In the genomic region with DNA sequence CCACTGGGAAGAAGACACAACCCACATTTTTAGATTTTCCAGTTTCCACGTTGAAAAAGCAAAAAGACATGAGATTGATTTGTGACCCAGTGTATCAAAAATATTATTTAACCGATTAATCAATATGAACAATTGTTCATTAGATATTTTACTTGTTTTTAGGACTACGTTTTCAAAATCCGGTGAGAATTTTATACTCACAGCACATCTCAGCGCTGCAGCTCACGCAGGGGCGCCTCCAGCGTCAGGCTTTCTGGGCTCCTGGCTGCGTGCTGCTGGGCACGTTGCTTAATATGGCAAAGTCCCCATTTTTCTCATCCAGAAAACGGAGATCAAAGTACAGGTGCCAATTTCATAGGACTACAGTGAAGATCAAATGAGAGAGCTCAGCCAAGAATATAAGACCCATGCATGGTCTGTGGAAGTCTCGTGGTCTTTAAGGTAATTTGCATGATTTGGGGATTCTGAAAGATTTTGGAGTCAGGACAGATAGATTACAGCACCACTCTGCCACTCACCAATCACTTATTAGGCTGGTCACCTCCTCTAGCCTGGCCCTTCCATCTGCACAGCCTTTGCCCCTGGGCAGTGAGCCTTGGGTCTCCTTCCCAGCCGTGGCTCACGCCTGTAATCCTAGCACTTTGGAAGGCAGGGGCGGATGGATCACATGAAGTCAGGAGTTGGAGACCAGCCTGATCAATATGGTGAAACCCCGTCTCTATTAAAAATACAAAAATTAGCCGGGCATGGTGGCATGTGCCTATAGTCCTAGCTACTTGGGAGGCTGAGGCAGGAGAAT, we compare ENCODE assay signal across 8 cellular contexts. TPM values are rescaled to one million over a fixed set of nuclear protein-coding genes. Genes with fewer than 3 reads are reported as not detected.
A peak's percentile ranks its signal among the peaks of the same experiment; 100 is the strongest.
DNase-seq lines count a peak whose midpoint lies in the region; ATAC-seq and TF ChIP-seq lines count a peak whose summit lies in the region.

No MANE protein-coding gene starts in this region.

- H3K4me3 Mint-ChIP-seq in memory B cell = peak overlapping the region; percentile 97

- DNase-seq in EL = peak; percentile 55
- peak; percentile 45 for DNase-seq in NCI-H345 treated with DMSO at 0.1 percent for 48 hours (lab: John Stamatoyannopoulos, UW; ENCODE audit: unreplicated experiment)
- DNase-seq in cerebellum (ENCODE audit: low spot score) = peak; percentile 27
- DNase-seq in memory B cell (ENCODE audit: low spot score in 2 of 2) = no peak
- no peak for DNase-seq in tibial nerve (ENCODE audit: low spot score in 2 of 2)
- no peak for DNase-seq in occipital lobe (lab: John Stamatoyannopoulos, UW)
- no peak for DNase-seq in putamen (ENCODE audit: low spot score)

- H3K27ac Mint-ChIP-seq in memory B cell = peak overlapping the region; percentile 89

- TF ChIP-seq EP300 in tibial nerve (IDR thresholded peaks at IDR 0.05) = no peak

- H3K4me1 Mint-ChIP-seq in memory B cell = peaks cover 28% of the 10 kb centered on the region

- peaks cover 0 to 35% (median 22%) of the 10 kb centered on the region in 4 donors for H3K4me1 ChIP-seq in tibial nerve

- H3K4me3 ChIP-seq in tibial nerve = peak overlapping the region; percentile 58 to 78 (median 68)

- no peak for ATAC-seq in memory B cell (ENCODE audit: low read depth)
- no peak for ATAC-seq in GM21737 (IDR thresholded peaks at IDR 0.05; ENCODE audit: unreplicated experiment)

- H3K27me3 Mint-ChIP-seq in memory B cell = peaks cover 3% of the 10 kb centered on the region

- H3K36me3 Mint-ChIP-seq in memory B cell = peaks cover 2% of the 10 kb centered on the region

- WGBS in tibial nerve, 2 donors = 23% methylated on average over 17 of the region's 17 CpGs

- H3K36me3 ChIP-seq in tibial nerve = no peaks in the 10 kb centered on the region

- peak overlapping the region; percentile 24 to 88 (median 79) for H3K27ac ChIP-seq in tibial nerve

- TF ChIP-seq POLR2A in tibial nerve (IDR thresholded peaks at IDR 0.05) = no peak

- no peaks in the 10 kb centered on the region for H3K27me3 ChIP-seq in tibial nerve

- H3K9me3 Mint-ChIP-seq in memory B cell = peaks cover 1% of the 10 kb centered on the region

- no peak for TF ChIP-seq CTCF in tibial nerve (IDR thresholded peaks at IDR 0.05)

- H3K9me3 ChIP-seq in tibial nerve = no peaks in the 10 kb centered on the region

RNA-seq across cellular contexts. Expression of gene PTPN18, which starts 36.2 kb away (rescaled TPM):
- total RNA-seq in cerebellum = 27.0 TPM
- 10 to 100 TPM; 39.8 to 72.6 (median 54.8) TPM for total RNA-seq in tibial nerve
- total RNA-seq in occipital lobe = 16.7 TPM

RNA-seq across cellular contexts. Expression of gene IMP4, which starts 49.4 kb away (rescaled TPM):
- total RNA-seq in cerebellum = 27.9 TPM
- total RNA-seq in tibial nerve = 100 to 1,000 TPM in 1 of 4 donors, 10 to 100 TPM in 3; 72.6 to 207 (median 93.3) TPM
- 36.7 TPM for total RNA-seq in occipital lobe

Comparison
In these comparisons a context has a peak if more than half of its experiments do, and no peak if none do; other contexts are left out.
1. DNase-seq: peak in EL (single experiment), NCI-H345 treated with DMSO at 0.1 percent for 48 hours (single experiment) and cerebellum (single experiment); none in memory B cell (0 of 2), tibial nerve (0 of 2), occipital lobe (single experiment) and putamen (single experiment).